ENCODE assay signal across 9 cellular contexts in genomic region chr5:158560170-158560569, GRCh38.
DNase-seq lines count a peak whose midpoint lies in the region; ATAC-seq, FAIRE-seq and TF ChIP-seq lines count a peak whose summit lies in the region.
"Had no signal": no experiment of that assay in that cellular context is flagged by ENCODE, and none has a peak within 500 bp of the region (broad histone marks: within the 10 kb centered on the region; RNA-seq: fewer than 3 reads in every experiment).

No MANE protein-coding gene starts in this region.

- H3K9me3 ChIP-seq in MG63 (no peaks in the 10 kb centered on the region; the same call in 1 of the 2 replicates), right cardiac atrium (ENCODE audit: control insufficient read depth, low read length) (no peaks in the 10 kb centered on the region), kidney (ENCODE audit: control insufficient read depth in 1 of 2, low read length in 2 of 2) (no peaks in the 10 kb centered on the region)

- H3K9ac ChIP-seq in kidney (ENCODE audit: low read length in 2 of 2): no peak overlapping the region

- intact Hi-C loops in right cardiac atrium (cut with DNase I) (no loop called here), kidney (cut with DNase I) (no loop called here), posterior cingulate gyrus (cut with DNase I) (no loop called here)

- H3K27ac ChIP-seq in right cardiac atrium (ENCODE audit: low read length) (no peak overlapping the region), kidney (ENCODE audit: low read depth in 2 of 2, low read length in 2 of 2) (no peak overlapping the region)

- H3K27me3 ChIP-seq in MG63 (no peaks in the 10 kb centered on the region), right cardiac atrium (ENCODE audit: control insufficient read depth, insufficient read depth) (no peaks in the 10 kb centered on the region)

- H3K4me3 ChIP-seq in MG63 (no peak overlapping the region), right cardiac atrium (ENCODE audit: low read length) (no peak overlapping the region), kidney (ENCODE audit: low read length in 2 of 2) (no peak overlapping the region)

- ATAC-seq in GM18519 (IDR thresholded peaks at IDR 0.05; ENCODE audit: low FRiP score, unreplicated experiment): peak; percentile 89
- ATAC-seq in right cardiac atrium: peak; percentile 56

- WGBS in right cardiac atrium: 50% methylated on average over 6 of the region's 6 CpGs

- no peak for FAIRE-seq in kidney (lab: Jason Lieb, UNC)

- no peaks in the 10 kb centered on the region for H3K4me1 ChIP-seq in right cardiac atrium (ENCODE audit: control insufficient read depth, insufficient read depth, low read length)
- no peaks in the 10 kb centered on the region for H3K4me1 ChIP-seq in kidney (ENCODE audit: control insufficient read depth in 1 of 2, insufficient read depth in 1 of 2, low read depth in 1 of 2, low read length in 2 of 2)

- H3K36me3 ChIP-seq in MG63 (no peaks in the 10 kb centered on the region), kidney (ENCODE audit: control insufficient read depth in 1 of 2, insufficient read depth in 2 of 2, low read length in 2 of 2) (no peaks in the 10 kb centered on the region)

- peak; percentile 30 for DNase-seq in GOT3 (lab: John Stamatoyannopoulos, UW)
- DNase-seq in MG63: peak; percentile 22
- peak; percentile 51 to 70 (median 67) for DNase-seq in right cardiac atrium
- DNase-seq in kidney: no peak
- no peak for DNase-seq in posterior cingulate gyrus
- no peak for DNase-seq in NCI-H446 (lab: John Stamatoyannopoulos, UW)
- DNase-seq in DMS 273 treated with DMSO at 0.1 percent for 48 hours (lab: John Stamatoyannopoulos, UW): no peak
- DNase-seq: IMR-90 had no signal

- TF ChIP-seq CTCF in kidney (IDR thresholded peaks at IDR 0.05; ENCODE audit: borderline replicate concordance, extremely low read depth, insufficient read depth): no peak

Comparison
In these comparisons a context has a peak if more than half of its experiments do, and no peak if none do; other contexts are left out.
1. DNase-seq: peak in GOT3 (single experiment), MG63 (single experiment) and right cardiac atrium (3 of 3); none in kidney (single experiment), posterior cingulate gyrus (0 of 10), NCI-H446 (0 of 2) and DMS 273 treated with DMSO at 0.1 percent for 48 hours (single experiment).